Comparison of ENCODE assay signal across 8 cellular contexts in the genomic region with DNA sequence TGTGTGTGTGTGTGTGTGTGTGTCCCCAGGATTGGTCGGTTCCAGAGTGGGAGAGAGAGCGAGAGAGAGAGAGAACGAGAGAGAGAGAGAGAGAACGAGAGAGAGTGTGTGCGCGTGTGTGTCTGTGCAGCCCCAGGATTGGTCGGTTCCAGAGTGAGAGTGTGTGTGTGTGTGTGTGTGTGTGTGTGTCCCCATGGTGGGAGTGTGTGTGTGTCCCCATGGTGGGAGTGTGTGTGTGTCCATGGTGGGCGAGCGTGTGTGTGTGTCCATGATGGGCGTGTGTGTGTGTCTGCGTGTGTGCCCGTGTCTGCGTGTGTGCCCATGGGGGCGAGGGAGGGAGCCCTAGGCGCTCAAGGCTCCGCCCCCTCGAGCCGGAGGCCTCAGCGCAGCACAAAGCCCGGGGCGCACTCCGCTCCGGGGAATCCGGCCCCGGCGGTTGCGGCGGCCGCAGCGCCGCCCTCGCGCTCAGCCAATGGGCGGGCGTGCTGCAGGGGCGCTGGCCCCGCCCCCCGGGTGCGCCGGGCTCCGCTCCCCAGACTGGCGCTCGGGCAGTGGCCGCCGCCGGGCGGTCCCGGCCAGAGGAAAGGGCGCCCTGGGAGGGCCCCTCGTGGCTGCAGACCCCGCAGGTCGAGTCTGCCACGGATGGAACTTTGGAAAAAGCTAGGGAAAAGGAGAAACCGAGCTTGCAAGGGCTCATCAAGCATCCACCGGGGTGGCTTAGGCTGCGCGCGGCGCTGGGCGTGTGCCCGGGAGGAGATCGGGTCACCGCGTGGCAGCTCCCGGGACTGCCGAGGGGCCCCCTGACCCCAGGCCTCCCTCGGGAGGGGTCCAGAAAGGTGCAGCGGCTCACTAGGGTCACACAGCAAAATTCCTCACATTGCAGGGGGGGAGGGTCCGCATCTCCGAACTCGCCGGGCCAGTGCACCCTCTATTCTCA.
DNase-seq lines count a peak whose midpoint lies in the region; ATAC-seq and TF ChIP-seq lines count a peak whose summit lies in the region.

No MANE protein-coding gene starts in this region.

- TF ChIP-seq RAD21 in liver (IDR thresholded peaks at IDR 0.05), result no peak

- DNase-seq in NCI-H510A (lab: John Stamatoyannopoulos, UW) (peak; percentile 90), dermis blood vessel endothelial cell (peak; percentile 94)
- DNase-seq in activated CD4-positive, alpha-beta T cell treated with anti-CD3 and anti-CD28 coated beads, Interleukin-2, amount 50 U/mL, for 4 hours, result peak; percentile 82 to 85
- DNase-seq in stimulated activated CD4-positive, alpha-beta T cell treated with anti-CD3 and anti-CD28 coated beads, Interleukin-2, amount 100 ng/mL, for 48 hours, result peak; percentile 80 to 86

- no peaks in the 10 kb centered on the region for H3K9me3 ChIP-seq in BLaER1 treated with 17β-estradiol and CSF1 and Interleukin-3, amounts not matched to agents 10 nM and 100 nM (replicated peaks in 1 of 11)
- H3K9me3 ChIP-seq in liver (ENCODE audit: control insufficient read depth in 4 of 4, low read length in 3 of 4), result no peaks in the 10 kb centered on the region

- peak; percentile 87 for ATAC-seq in HG03432 (IDR thresholded peaks at IDR 0.05; ENCODE audit: unreplicated experiment)

- peak overlapping the region; percentile 48 to 87 (median 83); a peak in 21 of 22 replicates for H3K27ac ChIP-seq in BLaER1 treated with 17β-estradiol and CSF1 and Interleukin-3, amounts not matched to agents 10 nM and 100 nM
- H3K27ac ChIP-seq in liver (ENCODE audit: low read depth in 1 of 2, low read length in 2 of 2), result peak overlapping the region; percentile 92 to 94

- peaks cover 39 to 78% (median 68%) of the 10 kb centered on the region in 10 experiments for H3K4me1 ChIP-seq in BLaER1 treated with 17β-estradiol and CSF1 and Interleukin-3, amounts not matched to agents 10 nM and 100 nM
- H3K4me1 ChIP-seq in liver (ENCODE audit: control insufficient read depth in 4 of 4, insufficient read depth in 4 of 4, low read length in 3 of 4), result peaks cover 0 to 37% (median 22%) of the 10 kb centered on the region in 4 donors

- peak overlapping the region; percentile 89 to 97 (median 94) for H3K4me2 ChIP-seq in BLaER1 treated with 17β-estradiol and CSF1 and Interleukin-3, amounts not matched to agents 10 nM and 100 nM

- H3K36me3 ChIP-seq in BLaER1 treated with 17β-estradiol and CSF1 and Interleukin-3, amounts not matched to agents 10 nM and 100 nM, result peaks cover 0 to 27% (median 4%) of the 10 kb centered on the region in 11 experiments; a peak in 12 of 22 replicates
- no peaks in the 10 kb centered on the region for H3K36me3 ChIP-seq in liver (ENCODE audit: control insufficient read depth in 4 of 4, insufficient read depth in 3 of 4, low read depth in 1 of 4, low read length in 3 of 4)

- no peaks in the 10 kb centered on the region for H3K27me3 ChIP-seq in BLaER1 treated with 17β-estradiol and CSF1 and Interleukin-3, amounts not matched to agents 10 nM and 100 nM
- no peaks in the 10 kb centered on the region for H3K27me3 ChIP-seq in liver (ENCODE audit: control insufficient read depth in 4 of 4, insufficient read depth in 4 of 4, low read length in 3 of 4)

- peak overlapping the region; percentile 57 to 78 (median 72) for H3K4me3 ChIP-seq in BLaER1 treated with 17β-estradiol and CSF1 and Interleukin-3, amounts not matched to agents 10 nM and 100 nM
- peak overlapping the region; percentile 47 to 81 (median 80) for H3K4me3 ChIP-seq in liver (ENCODE audit: low read depth in 1 of 3, low read length in 3 of 3)

- peak; percentile 63 for TF ChIP-seq POLR2A in GM19099 (IDR thresholded peaks at IDR 0.05; ENCODE audit: extremely low read depth, insufficient read length, low read depth)

- no peak for TF ChIP-seq CTCF in liver (IDR thresholded peaks at IDR 0.05; ENCODE audit: low read depth, low read length, missing input control)

- peak overlapping the region; percentile 79 to 88 (median 85) for H3K9ac ChIP-seq in BLaER1 treated with 17β-estradiol and CSF1 and Interleukin-3, amounts not matched to agents 10 nM and 100 nM
- H3K9ac ChIP-seq in liver (ENCODE audit: low read depth in 1 of 2, low read length in 2 of 2), result peak overlapping the region; percentile 66 to 87

- WGBS in liver, result under 1% methylated on average over 72 of the region's 72 CpGs

- peaks cover 3 to 44% (median 27%) of the 10 kb centered on the region in 11 experiments; a peak in 15 of 22 replicates for H4K20me1 ChIP-seq in BLaER1 treated with 17β-estradiol and CSF1 and Interleukin-3, amounts not matched to agents 10 nM and 100 nM

TF ChIP-seq in liver, 16 proteins besides CTCF, POLR2A, EP300 and RAD21:
- TF ChIP-seq SP1 (IDR thresholded peaks at IDR 0.05), result peak; percentile 28
- TF ChIP-seq, protein P1, sequence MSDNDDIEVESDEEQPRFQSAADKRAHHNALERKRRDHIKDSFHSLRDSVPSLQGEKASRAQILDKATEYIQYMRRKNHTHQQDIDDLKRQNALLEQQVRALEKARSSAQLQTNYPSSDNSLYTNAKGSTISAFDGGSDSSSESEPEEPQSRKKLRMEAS (IDR thresholded peaks at IDR 0.05), result no peak
TF ChIP-seq in liver: peak in this region for 1.

Comparison
In these comparisons a context has a peak if more than half of its experiments do, and no peak if none do; other contexts are left out.
1. Peak in every context shown above with its lines: DNase-seq, ATAC-seq, H3K4me3 ChIP-seq and H3K27ac ChIP-seq.